In genomic region chr13:21142766-21143165, GRCh38 we compare ENCODE assay signal across 1 cellular context.
TF ChIP-seq lines count a peak whose summit lies in the region.

No MANE protein-coding gene starts in this region.

TF ChIP-seq in K562, 482 proteins besides CTCF, POLR2A, EP300 and RAD21:
- TF ChIP-seq, protein P1, sequence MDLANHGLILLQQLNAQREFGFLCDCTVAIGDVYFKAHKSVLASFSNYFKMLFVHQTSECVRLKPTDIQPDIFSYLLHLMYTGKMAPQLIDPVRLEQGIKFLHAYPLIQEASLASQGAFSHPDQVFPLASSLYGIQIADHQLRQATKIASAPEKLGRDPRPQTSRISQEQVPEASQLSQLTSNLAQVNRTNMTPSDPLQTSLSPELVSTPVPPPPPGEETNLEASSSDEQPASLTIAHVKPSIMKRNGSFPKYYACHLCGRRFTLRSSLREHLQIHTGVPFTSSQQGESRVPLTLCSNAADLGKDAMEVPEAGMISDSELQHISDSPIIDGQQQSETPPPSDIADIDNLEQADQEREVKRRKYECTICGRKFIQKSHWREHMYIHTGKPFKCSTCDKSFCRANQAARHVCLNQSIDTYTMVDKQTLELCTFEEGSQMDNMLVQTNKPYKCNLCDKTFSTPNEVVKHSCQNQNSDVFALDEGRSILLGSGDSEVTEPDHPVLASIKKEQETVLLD (IDR thresholded peaks at IDR 0.05) = no peak
- TF ChIP-seq ZNF23 (CRISPR knock-in tag; IDR thresholded peaks at IDR 0.05) (no peak), HNRNPUL1 (IDR thresholded peaks at IDR 0.05; ENCODE audit: low read length) (no peak), FOXK2 (conservative IDR thresholded peaks at IDR 0.05 in 1 of 2, IDR thresholded peaks at IDR 0.05 in 1 of 2; ENCODE audit: low read depth in 2 of 2) (no peak), ZEB2 (IDR thresholded peaks at IDR 0.05) (no peak), ZNF316 (IDR thresholded peaks at IDR 0.05) (peak; percentile 80), ZFP30 (CRISPR knock-in tag; IDR thresholded peaks at IDR 0.05; ENCODE audit: borderline replicate concordance) (no peak), C11orf30 (IDR thresholded peaks at IDR 0.05; ENCODE audit: low read depth) (peak; percentile 51), ZNF583 (CRISPR knock-in tag; IDR thresholded peaks at IDR 0.05) (no peak), DIDO1 (tag; IDR thresholded peaks at IDR 0.05; ENCODE audit: low read depth) (no peak)
- TF ChIP-seq, protein P2, sequence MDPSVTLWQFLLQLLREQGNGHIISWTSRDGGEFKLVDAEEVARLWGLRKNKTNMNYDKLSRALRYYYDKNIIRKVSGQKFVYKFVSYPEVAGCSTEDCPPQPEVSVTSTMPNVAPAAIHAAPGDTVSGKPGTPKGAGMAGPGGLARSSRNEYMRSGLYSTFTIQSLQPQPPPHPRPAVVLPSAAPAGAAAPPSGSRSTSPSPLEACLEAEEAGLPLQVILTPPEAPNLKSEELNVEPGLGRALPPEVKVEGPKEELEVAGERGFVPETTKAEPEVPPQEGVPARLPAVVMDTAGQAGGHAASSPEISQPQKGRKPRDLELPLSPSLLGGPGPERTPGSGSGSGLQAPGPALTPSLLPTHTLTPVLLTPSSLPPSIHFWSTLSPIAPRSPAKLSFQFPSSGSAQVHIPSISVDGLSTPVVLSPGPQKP (CRISPR knock-in tag; IDR thresholded peaks at IDR 0.05) = no peak
- TF ChIP-seq, protein P3, sequence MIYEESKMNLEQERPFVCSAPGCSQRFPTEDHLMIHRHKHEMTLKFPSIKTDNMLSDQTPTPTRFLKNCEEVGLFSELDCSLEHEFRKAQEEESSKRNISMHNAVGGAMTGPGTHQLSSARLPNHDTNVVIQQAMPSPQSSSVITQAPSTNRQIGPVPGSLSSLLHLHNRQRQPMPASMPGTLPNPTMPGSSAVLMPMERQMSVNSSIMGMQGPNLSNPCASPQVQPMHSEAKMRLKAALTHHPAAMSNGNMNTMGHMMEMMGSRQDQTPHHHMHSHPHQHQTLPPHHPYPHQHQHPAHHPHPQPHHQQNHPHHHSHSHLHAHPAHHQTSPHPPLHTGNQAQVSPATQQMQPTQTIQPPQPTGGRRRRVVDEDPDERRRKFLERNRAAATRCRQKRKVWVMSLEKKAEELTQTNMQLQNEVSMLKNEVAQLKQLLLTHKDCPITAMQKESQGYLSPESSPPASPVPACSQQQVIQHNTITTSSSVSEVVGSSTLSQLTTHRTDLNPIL (CRISPR knock-in tag; IDR thresholded peaks at IDR 0.05) = no peak
- TF ChIP-seq, protein P4, sequence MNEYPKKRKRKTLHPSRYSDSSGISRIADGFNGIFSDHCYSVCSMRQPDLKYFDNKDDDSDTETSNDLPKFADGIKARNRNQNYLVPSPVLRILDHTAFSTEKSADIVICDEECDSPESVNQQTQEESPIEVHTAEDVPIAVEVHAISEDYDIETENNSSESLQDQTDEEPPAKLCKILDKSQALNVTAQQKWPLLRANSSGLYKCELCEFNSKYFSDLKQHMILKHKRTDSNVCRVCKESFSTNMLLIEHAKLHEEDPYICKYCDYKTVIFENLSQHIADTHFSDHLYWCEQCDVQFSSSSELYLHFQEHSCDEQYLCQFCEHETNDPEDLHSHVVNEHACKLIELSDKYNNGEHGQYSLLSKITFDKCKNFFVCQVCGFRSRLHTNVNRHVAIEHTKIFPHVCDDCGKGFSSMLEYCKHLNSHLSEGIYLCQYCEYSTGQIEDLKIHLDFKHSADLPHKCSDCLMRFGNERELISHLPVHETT (CRISPR knock-in tag; conservative IDR thresholded peaks at IDR 0.05 in 1 of 2, IDR thresholded peaks at IDR 0.05 in 1 of 2) = no peak
